In genomic region chr5:36919238-36919637, GRCh38 we compare ENCODE assay signal across 22 cellular contexts.
"Had no signal": no experiment of that assay in that cellular context is flagged by ENCODE, and none has a peak within 500 bp of the region (broad histone marks: within the 10 kb centered on the region; RNA-seq: fewer than 3 reads in every experiment).

No MANE protein-coding gene starts in this region.

- ATAC-seq: gastroesophageal sphincter, left lobe of liver, natural killer cell, right cardiac atrium had no signal

- H3K9me3 ChIP-seq: esophagus squamous epithelium, gastroesophageal sphincter, ovary, stomach, thoracic aorta had no signal

- H3K27me3 ChIP-seq: dorsolateral prefrontal cortex, esophagus squamous epithelium, gastroesophageal sphincter, neural progenitor cell, ovary, stomach had no signal

- DNase-seq: dorsolateral prefrontal cortex; effector CD8-positive, alpha-beta T cell; esophagus squamous epithelium; foreskin fibroblast; glutamatergic neuron; islet precursor cell; mammary epithelial cell; natural killer cell; nucleus accumbens; ovary; right cardiac atrium; small intestine; stimulated activated CD4-positive, alpha-beta T cell treated with anti-CD3 and anti-CD28 coated beads, Interleukin-12 subunit alpha, Interleukin-12 subunit beta, amount 100 ng/mL, for 4 hours; stimulated activated naive CD4-positive, alpha-beta T cell; stomach; substantia nigra; trophoblast cell had no signal

- H3K27ac Mint-ChIP-seq: natural killer cell, neural progenitor cell had no signal

- H3K27ac ChIP-seq: coronary artery, dorsolateral prefrontal cortex, esophagus squamous epithelium, gastroesophageal sphincter, neural progenitor cell, ovary, stomach, thoracic aorta had no signal

- H3K4me3 Mint-ChIP-seq: natural killer cell, neural progenitor cell had no signal

- H3K36me3 Mint-ChIP-seq: natural killer cell had no signal

- H3K9me3 Mint-ChIP-seq: natural killer cell had no signal

- H3K4me1 Mint-ChIP-seq: neural progenitor cell had no signal
